Comparison of ENCODE assay signal across 27 cellular contexts in the genomic region with DNA sequence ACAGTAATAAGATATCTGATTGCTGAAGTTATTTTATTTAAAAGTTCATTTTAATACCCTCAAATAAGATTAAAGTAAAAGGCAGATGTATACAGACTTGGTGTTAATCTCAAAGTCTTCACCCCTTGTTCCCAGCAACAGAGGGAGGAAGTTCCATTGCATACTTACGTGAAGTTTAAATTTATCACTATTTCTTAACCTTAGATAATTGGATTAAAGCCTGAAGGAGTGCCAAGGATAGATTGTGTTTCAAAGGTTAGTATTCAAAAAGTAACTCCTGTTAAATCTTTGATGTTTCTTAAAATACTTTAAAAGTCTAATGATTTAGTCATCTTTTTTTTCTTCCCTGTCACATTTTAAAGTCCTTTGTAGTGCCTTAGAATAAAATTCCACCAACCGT.
"Had no signal": no experiment of that assay in that cellular context is flagged by ENCODE, and none has a peak within 500 bp of the region (broad histone marks: within the 10 kb centered on the region; RNA-seq: fewer than 3 reads in every experiment).

No MANE protein-coding gene starts in this region.

- H3K4me3 Mint-ChIP-seq: activated CD8-positive, alpha-beta memory T cell treated with anti-CD3 and anti-CD28 coated beads, Interleukin-2, amount 10 ng/mL, durations not matched to agents 7 days and 5 days; activated CD8-positive, alpha-beta T cell treated with anti-CD3 and anti-CD28 coated beads for 36 hours; activated naive CD8-positive, alpha-beta T cell treated with anti-CD3 and anti-CD28 coated beads, Interleukin-2, amount 50 U/mL, for 24 hours; activated T-helper 1 cell treated with anti-CD3 and anti-CD28 coated beads, Interleukin-12 subunit alpha, Interleukin-12 subunit beta, Interleukin-2, Interleukin-4 antibody, amounts not matched to agents 30 ng/mL and 10 ng/mL and 1 ng/mL, durations not matched to agents 14 hours and 24 hours and 36 hours; immature natural killer cell; memory B cell; stimulated activated naive B cell treated with anti-CD40 and anti-IgM and Interleukin-4, amounts not matched to agents 10 μg/mL and 1 μg/mL and 100 μg/mL, for 72 hours; T-helper 17 cell had no signal

- H3K9me3 Mint-ChIP-seq: immature natural killer cell had no signal

- DNase-seq: activated CD4-positive, alpha-beta T cell treated with anti-CD3 and anti-CD28 coated beads for 48 hours; activated CD8-positive, alpha-beta memory T cell treated with anti-CD3 and anti-CD28 coated beads, Interleukin-2, amount 10 ng/mL, durations not matched to agents 7 days and 5 days; activated CD8-positive, alpha-beta T cell treated with anti-CD3 and anti-CD28 coated beads for 36 hours; activated gamma-delta T cell; activated naive CD4-positive, alpha-beta T cell treated with anti-CD3 and anti-CD28 coated beads, Interleukin-2, amount 50 U/mL, for 16 hours; activated naive CD8-positive, alpha-beta T cell treated with anti-CD3 and anti-CD28 coated beads, Interleukin-2, amount 50 U/mL, for 24 hours; activated T-cell treated with anti-CD3 and anti-CD28 coated beads for 4 hours; aorta; caudate nucleus; effector memory CD4-positive, alpha-beta T cell; glutamatergic neuron; immature natural killer cell; mucosa of descending colon; nucleus accumbens; stimulated activated CD4-positive, alpha-beta T cell treated with anti-CD3 and anti-CD28 coated beads, Interleukin-15, amount 100 ng/mL, for 24 hours; stimulated activated CD8-positive, alpha-beta memory T cell treated with anti-CD3 and anti-CD28 coated beads, Interleukin-4, amount 100 ng/mL, for 48 hours; stimulated activated naive B cell treated with anti-CD40 and anti-IgM and Interleukin-4, amounts not matched to agents 10 μg/mL and 1 μg/mL and 100 μg/mL, for 72 hours; T-helper 17 cell; trophoblast cell had no signal

- H3K27ac ChIP-seq: brain microvascular endothelial cell, hepatocyte, vagina had no signal

- H3K4me1 ChIP-seq: vagina had no signal

- H3K4me2 ChIP-seq: hepatocyte, smooth muscle cell had no signal

- H3K4me3 ChIP-seq: hepatocyte, mucosa of descending colon, smooth muscle cell, vagina had no signal

- H2AFZ ChIP-seq: hepatocyte had no signal

- ATAC-seq: activated CD8-positive, alpha-beta memory T cell treated with anti-CD3 and anti-CD28 coated beads, Interleukin-2, amount 10 ng/mL, durations not matched to agents 7 days and 5 days; activated CD8-positive, alpha-beta T cell treated with anti-CD3 and anti-CD28 coated beads for 36 hours; activated naive CD8-positive, alpha-beta T cell treated with anti-CD3 and anti-CD28 coated beads, Interleukin-2, amount 50 U/mL, for 24 hours; mucosa of descending colon; sciatic nerve; stimulated activated naive B cell treated with anti-CD40 and anti-IgM and Interleukin-4, amounts not matched to agents 10 μg/mL and 1 μg/mL and 100 μg/mL, for 72 hours; T-helper 17 cell had no signal

- H3K4me1 Mint-ChIP-seq: memory B cell, T-helper 17 cell had no signal

- H3K79me2 ChIP-seq: hepatocyte had no signal

- H3K27me3 Mint-ChIP-seq: activated CD8-positive, alpha-beta memory T cell treated with anti-CD3 and anti-CD28 coated beads, Interleukin-2, amount 10 ng/mL, durations not matched to agents 7 days and 5 days; activated CD8-positive, alpha-beta T cell treated with anti-CD3 and anti-CD28 coated beads for 36 hours; activated naive CD8-positive, alpha-beta T cell treated with anti-CD3 and anti-CD28 coated beads, Interleukin-2, amount 50 U/mL, for 24 hours; memory B cell; stimulated activated naive B cell treated with anti-CD40 and anti-IgM and Interleukin-4, amounts not matched to agents 10 μg/mL and 1 μg/mL and 100 μg/mL, for 72 hours; T-helper 17 cell had no signal

- H3K9me3 ChIP-seq: mucosa of descending colon, vagina had no signal

- H3K27me3 ChIP-seq: brain microvascular endothelial cell, hepatocyte, vagina had no signal

- FAIRE-seq: frontal cortex had no signal

- H3K27ac Mint-ChIP-seq: activated CD8-positive, alpha-beta memory T cell treated with anti-CD3 and anti-CD28 coated beads, Interleukin-2, amount 10 ng/mL, durations not matched to agents 7 days and 5 days; activated CD8-positive, alpha-beta T cell treated with anti-CD3 and anti-CD28 coated beads for 36 hours; activated naive CD8-positive, alpha-beta T cell treated with anti-CD3 and anti-CD28 coated beads, Interleukin-2, amount 50 U/mL, for 24 hours; activated T-helper 1 cell treated with anti-CD3 and anti-CD28 coated beads, Interleukin-12 subunit alpha, Interleukin-12 subunit beta, Interleukin-2, Interleukin-4 antibody, amounts not matched to agents 30 ng/mL and 10 ng/mL and 1 ng/mL, durations not matched to agents 14 hours and 24 hours and 36 hours; immature natural killer cell; memory B cell; stimulated activated naive B cell treated with anti-CD40 and anti-IgM and Interleukin-4, amounts not matched to agents 10 μg/mL and 1 μg/mL and 100 μg/mL, for 72 hours; T-helper 17 cell had no signal
